19 cellular contexts compared by ENCODE assay signal in genomic region chr18:70280007-70280925, GRCh38. TPM values are rescaled to one million over a fixed set of nuclear protein-coding genes. Genes with fewer than 3 reads are reported as not detected.
DNase-seq lines count a peak whose midpoint lies in the region; TF ChIP-seq lines count a peak whose summit lies in the region.
"Had no signal": no experiment of that assay in that cellular context is flagged by ENCODE, and none has a peak within 500 bp of the region (broad histone marks: within the 10 kb centered on the region; RNA-seq: fewer than 3 reads in every experiment).

No MANE protein-coding gene starts in this region.

- H4K20me1 ChIP-seq in mammary epithelial cell (ENCODE audit: insufficient read depth, low read length), result no peaks in the 10 kb centered on the region

- peak; percentile 46 for DNase-seq in EL
- DNase-seq in NCI-H226, result peak; percentile 83
- DNase-seq in mammary epithelial cell, result peak; percentile 78
- peak; percentile 89 for DNase-seq in kidney tubule cell (ENCODE audit: low spot score)
- DNase-seq in activated T-helper 1 cell treated with anti-CD3 and anti-CD28 coated beads, Interleukin-12 subunit alpha, Interleukin-12 subunit beta, Interleukin-2, Interleukin-4 antibody, amounts not matched to agents 30 ng/mL and 10 ng/mL and 1 ng/mL, durations not matched to agents 14 hours and 24 hours and 36 hours (ENCODE audit: low spot score), result no peak
- no peak for DNase-seq in NCI-H510A treated with DMSO at 0.1 percent for 48 hours (lab: John Stamatoyannopoulos, UW)
- no peak for DNase-seq in chondrocyte (ENCODE audit: low spot score)
- DNase-seq in activated effector memory CD4-positive, alpha-beta T cell treated with anti-CD3 and anti-CD28 coated beads, Interleukin-2, amount 50 U/mL, for 16 hours, result no peak
- DNase-seq: activated B cell treated with CpG ODN at 0.5 μM for 24 hours; amygdala; BE2C; DMS79 treated with DMSO at 0.1 percent for 48 hours; NCI-H1417 treated with DMSO at 0.1 percent for 48 hours; NCI-H526; retina; stimulated activated naive CD4-positive, alpha-beta T cell had no signal

- no peak overlapping the region for H3K4me2 ChIP-seq in mammary epithelial cell (ENCODE audit: insufficient read depth, low read depth, low read length)

- TF ChIP-seq CTCF in mammary epithelial cell (conservative IDR thresholded peaks at IDR 0.05 in 1 of 2, IDR thresholded peaks at IDR 0.05 in 1 of 2; ENCODE audit: extremely low read depth in 1 of 2, insufficient read depth in 1 of 2, low read depth in 1 of 2, low read length in 2 of 2) (no peak), chondrocyte (IDR thresholded peaks at IDR 0.05) (no peak)

- in situ Hi-C loops in mammary epithelial cell (cut with MboI; ENCODE audit: low sequenced_read_pairs in 2 of 2), result loop anchor here in 1 of 2 donors (25.0 kb wide), 1 partner anchor 157 kb away; no protein-coding TSS in a partner anchor

- no peak overlapping the region for H3K27ac ChIP-seq in mammary epithelial cell (ENCODE audit: insufficient read depth, low read depth, low read length)
- H3K27ac ChIP-seq: gastroesophageal sphincter had no signal

- H3K79me2 ChIP-seq in mammary epithelial cell (ENCODE audit: insufficient read depth, low read length), result no peaks in the 10 kb centered on the region

- no TSS peak for BruUV-seq in mammary epithelial cell (replicated peaks; lab: Mats Ljungman, UMichigan)

- H3K4me3 ChIP-seq in mammary epithelial cell (replicated peaks in 1 of 3; ENCODE audit: insufficient read depth in 1 of 3, low read depth in 2 of 3, low read length in 3 of 3), result no peak overlapping the region
- H3K4me3 ChIP-seq: gastroesophageal sphincter had no signal

- H3K4me1 Mint-ChIP-seq in activated T-helper 1 cell treated with anti-CD3 and anti-CD28 coated beads, Interleukin-12 subunit alpha, Interleukin-12 subunit beta, Interleukin-2, Interleukin-4 antibody, amounts not matched to agents 30 ng/mL and 10 ng/mL and 1 ng/mL, durations not matched to agents 14 hours and 24 hours and 36 hours (ENCODE audit: low read depth), result no peaks in the 10 kb centered on the region
- H3K4me1 Mint-ChIP-seq in chondrocyte (ENCODE audit: low read depth), result no peaks in the 10 kb centered on the region
- H3K4me1 Mint-ChIP-seq: activated B cell treated with CpG ODN at 0.5 μM for 24 hours had no signal

- WGBS in mammary epithelial cell (ENCODE audit: low coverage, missing lambda C conversion rate), result 98% methylated on average over 5 of the region's 5 CpGs

- no peak overlapping the region for H3K9ac ChIP-seq in mammary epithelial cell (ENCODE audit: insufficient read depth, low read length)

- no peak overlapping the region for H2AFZ ChIP-seq in mammary epithelial cell (ENCODE audit: low read depth, low read length)

- H3K9me3 Mint-ChIP-seq in activated T-helper 1 cell treated with anti-CD3 and anti-CD28 coated beads, Interleukin-12 subunit alpha, Interleukin-12 subunit beta, Interleukin-2, Interleukin-4 antibody, amounts not matched to agents 30 ng/mL and 10 ng/mL and 1 ng/mL, durations not matched to agents 14 hours and 24 hours and 36 hours, result peaks cover 16% of the 10 kb centered on the region
- H3K9me3 Mint-ChIP-seq in chondrocyte (ENCODE audit: low read depth), result peaks cover 7% of the 10 kb centered on the region
- H3K9me3 Mint-ChIP-seq: natural killer cell treated with Interleukin-12 subunit alpha and Interleukin-12 subunit beta and Interleukin-15 and Interleukin-18, amount 100 ng/mL, for 72 hours had no signal

- intact Hi-C loops in mammary epithelial cell (cut with micrococcal nuclease), result no loop called here
- intact Hi-C loops in activated T-helper 1 cell treated with anti-CD3 and anti-CD28 coated beads, Interleukin-12 subunit alpha, Interleukin-12 subunit beta, Interleukin-2, Interleukin-4 antibody, amounts not matched to agents 30 ng/mL and 10 ng/mL and 1 ng/mL, durations not matched to agents 14 hours and 24 hours and 36 hours (cut with micrococcal nuclease), result no loop called here

- dilution Hi-C loops in mammary epithelial cell (cut with HindIII; ENCODE audit: low sequenced_read_pairs), result no loop called here

- CTCF ChIA-PET in mammary epithelial cell (lab: Charles Lee; ENCODE audit: low non-redundant PET), result no interaction called here

- no peaks in the 10 kb centered on the region for H3K27me3 ChIP-seq in mammary epithelial cell (ENCODE audit: insufficient read depth, low read length)
- H3K27me3 ChIP-seq: BE2C, gastroesophageal sphincter had no signal

- no peak overlapping the region for H3K4me3 Mint-ChIP-seq in activated T-helper 1 cell treated with anti-CD3 and anti-CD28 coated beads, Interleukin-12 subunit alpha, Interleukin-12 subunit beta, Interleukin-2, Interleukin-4 antibody, amounts not matched to agents 30 ng/mL and 10 ng/mL and 1 ng/mL, durations not matched to agents 14 hours and 24 hours and 36 hours
- no peak overlapping the region for H3K4me3 Mint-ChIP-seq in chondrocyte (ENCODE audit: unreplicated experiment)
- H3K4me3 Mint-ChIP-seq: activated B cell treated with CpG ODN at 0.5 μM for 24 hours; IgD-negative memory B cell; natural killer cell treated with Interleukin-12 subunit alpha and Interleukin-12 subunit beta and Interleukin-15 and Interleukin-18, amount 100 ng/mL, for 72 hours had no signal

- H3K27me3 Mint-ChIP-seq in activated T-helper 1 cell treated with anti-CD3 and anti-CD28 coated beads, Interleukin-12 subunit alpha, Interleukin-12 subunit beta, Interleukin-2, Interleukin-4 antibody, amounts not matched to agents 30 ng/mL and 10 ng/mL and 1 ng/mL, durations not matched to agents 14 hours and 24 hours and 36 hours (ENCODE audit: insufficient read depth), result peaks cover 2% of the 10 kb centered on the region
- H3K27me3 Mint-ChIP-seq in chondrocyte (ENCODE audit: low read depth), result no peaks in the 10 kb centered on the region
- H3K27me3 Mint-ChIP-seq: IgD-negative memory B cell had no signal

- H3K4me1 ChIP-seq in mammary epithelial cell (ENCODE audit: insufficient read depth, low read length), result peaks cover 12% of the 10 kb centered on the region
- H3K4me1 ChIP-seq: BE2C, gastroesophageal sphincter had no signal

- H3K36me3 ChIP-seq in mammary epithelial cell (ENCODE audit: insufficient read depth, low read length), result no peaks in the 10 kb centered on the region
- H3K36me3 ChIP-seq: BE2C, gastroesophageal sphincter had no signal

- H3K36me3 Mint-ChIP-seq in activated T-helper 1 cell treated with anti-CD3 and anti-CD28 coated beads, Interleukin-12 subunit alpha, Interleukin-12 subunit beta, Interleukin-2, Interleukin-4 antibody, amounts not matched to agents 30 ng/mL and 10 ng/mL and 1 ng/mL, durations not matched to agents 14 hours and 24 hours and 36 hours (ENCODE audit: low read depth), result no peaks in the 10 kb centered on the region
- no peaks in the 10 kb centered on the region for H3K36me3 Mint-ChIP-seq in chondrocyte (ENCODE audit: low read depth)
- H3K36me3 Mint-ChIP-seq: IgD-negative memory B cell; natural killer cell treated with Interleukin-12 subunit alpha and Interleukin-12 subunit beta and Interleukin-15 and Interleukin-18, amount 100 ng/mL, for 72 hours had no signal

- H3K9me3 ChIP-seq in mammary epithelial cell (replicated peaks; ENCODE audit: insufficient read depth, low read length), result no peaks in the 10 kb centered on the region
- H3K9me3 ChIP-seq: BE2C, gastroesophageal sphincter had no signal

- H3K27ac Mint-ChIP-seq in activated T-helper 1 cell treated with anti-CD3 and anti-CD28 coated beads, Interleukin-12 subunit alpha, Interleukin-12 subunit beta, Interleukin-2, Interleukin-4 antibody, amounts not matched to agents 30 ng/mL and 10 ng/mL and 1 ng/mL, durations not matched to agents 14 hours and 24 hours and 36 hours, result no peak overlapping the region
- H3K27ac Mint-ChIP-seq in chondrocyte (ENCODE audit: unreplicated experiment), result no peak overlapping the region
- H3K27ac Mint-ChIP-seq: activated B cell treated with CpG ODN at 0.5 μM for 24 hours; IgD-negative memory B cell; natural killer cell treated with Interleukin-12 subunit alpha and Interleukin-12 subunit beta and Interleukin-15 and Interleukin-18, amount 100 ng/mL, for 72 hours had no signal

RNA-seq across cellular contexts. Expression of gene SOCS6, which starts 8.6 kb away (rescaled TPM):
- total RNA-seq in mammary epithelial cell (10 to 100 TPM; 22.7 to 31.5 TPM), chondrocyte (16.4 to 18.5 TPM (median 17.3 TPM) in 3 replicates)
- polyA plus RNA-seq in mammary epithelial cell, result 14.0 TPM
- polyA minus RNA-seq in mammary epithelial cell, result 26.5 TPM
- total RNA-seq in activated T-helper 1 cell treated with anti-CD3 and anti-CD28 coated beads, Interleukin-12 subunit alpha, Interleukin-12 subunit beta, Interleukin-2, Interleukin-4 antibody, amounts not matched to agents 30 ng/mL and 10 ng/mL and 1 ng/mL, durations not matched to agents 14 hours and 24 hours and 36 hours, result 3.7 and 3.9 TPM in 2 replicates

Comparison
In these comparisons a context has a peak if more than half of its experiments do, and no peak if none do; other contexts are left out.
1. DNase-seq: peak in EL (single experiment), NCI-H226 (single experiment), mammary epithelial cell (single experiment) and kidney tubule cell (single experiment); none in activated T-helper 1 cell treated with anti-CD3 and anti-CD28 coated beads, Interleukin-12 subunit alpha, Interleukin-12 subunit beta, Interleukin-2, Interleukin-4 antibody, amounts not matched to agents 30 ng/mL and 10 ng/mL and 1 ng/mL, durations not matched to agents 14 hours and 24 hours and 36 hours (single experiment), NCI-H510A treated with DMSO at 0.1 percent for 48 hours (single experiment), chondrocyte (single experiment) and activated effector memory CD4-positive, alpha-beta T cell treated with anti-CD3 and anti-CD28 coated beads, Interleukin-2, amount 50 U/mL, for 16 hours (single experiment).